ENCODE assay signal across 1 cellular context in the genomic region with DNA sequence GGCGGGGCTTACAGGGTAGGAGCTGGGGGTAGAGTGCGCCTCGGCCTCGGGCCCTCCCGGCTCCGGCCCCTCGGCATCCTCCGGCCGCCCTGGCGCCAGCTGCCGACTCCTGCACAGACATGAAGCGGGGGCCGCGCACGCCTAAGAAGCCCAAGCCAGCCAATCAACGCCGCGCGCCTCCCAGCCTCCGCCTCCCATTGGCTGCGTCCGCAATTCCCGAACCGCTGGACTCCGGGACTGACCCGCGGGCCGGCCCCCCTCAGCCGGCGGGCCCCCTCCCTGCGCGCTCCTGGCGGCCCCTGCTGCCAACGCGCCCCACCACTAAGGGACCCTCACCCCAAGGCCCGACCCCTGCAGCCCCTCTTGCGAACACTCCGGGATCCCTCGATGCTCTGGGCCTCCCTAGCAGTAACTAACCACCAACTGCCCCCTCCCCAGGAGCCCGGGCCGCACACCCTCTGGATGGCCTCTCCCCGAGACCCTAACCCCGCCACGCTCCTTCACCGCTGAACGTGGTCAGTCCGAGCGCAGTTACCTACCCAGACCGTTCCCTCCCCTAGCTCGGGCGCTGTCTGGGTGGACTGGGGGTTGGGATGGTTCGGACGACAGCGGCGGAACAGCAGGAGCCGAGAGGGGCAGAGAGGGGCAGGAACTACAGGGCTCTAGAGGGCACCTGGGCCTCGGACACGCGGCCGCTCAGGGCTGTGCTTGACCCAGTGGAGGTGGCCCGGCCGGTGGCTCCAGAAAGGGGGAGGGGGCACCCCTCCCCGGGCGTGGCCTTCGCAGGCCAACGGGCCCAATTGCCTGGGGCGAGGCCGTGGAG.
A peak's percentile ranks its signal among the peaks of the same experiment; 100 is the strongest.
TF ChIP-seq lines count a peak whose summit lies in the region.

No MANE protein-coding gene starts in this region.

TF ChIP-seq in K562, 482 proteins besides CTCF, POLR2A, EP300 and RAD21 (continued from another document and continues in another):
- TF ChIP-seq, protein P1, sequence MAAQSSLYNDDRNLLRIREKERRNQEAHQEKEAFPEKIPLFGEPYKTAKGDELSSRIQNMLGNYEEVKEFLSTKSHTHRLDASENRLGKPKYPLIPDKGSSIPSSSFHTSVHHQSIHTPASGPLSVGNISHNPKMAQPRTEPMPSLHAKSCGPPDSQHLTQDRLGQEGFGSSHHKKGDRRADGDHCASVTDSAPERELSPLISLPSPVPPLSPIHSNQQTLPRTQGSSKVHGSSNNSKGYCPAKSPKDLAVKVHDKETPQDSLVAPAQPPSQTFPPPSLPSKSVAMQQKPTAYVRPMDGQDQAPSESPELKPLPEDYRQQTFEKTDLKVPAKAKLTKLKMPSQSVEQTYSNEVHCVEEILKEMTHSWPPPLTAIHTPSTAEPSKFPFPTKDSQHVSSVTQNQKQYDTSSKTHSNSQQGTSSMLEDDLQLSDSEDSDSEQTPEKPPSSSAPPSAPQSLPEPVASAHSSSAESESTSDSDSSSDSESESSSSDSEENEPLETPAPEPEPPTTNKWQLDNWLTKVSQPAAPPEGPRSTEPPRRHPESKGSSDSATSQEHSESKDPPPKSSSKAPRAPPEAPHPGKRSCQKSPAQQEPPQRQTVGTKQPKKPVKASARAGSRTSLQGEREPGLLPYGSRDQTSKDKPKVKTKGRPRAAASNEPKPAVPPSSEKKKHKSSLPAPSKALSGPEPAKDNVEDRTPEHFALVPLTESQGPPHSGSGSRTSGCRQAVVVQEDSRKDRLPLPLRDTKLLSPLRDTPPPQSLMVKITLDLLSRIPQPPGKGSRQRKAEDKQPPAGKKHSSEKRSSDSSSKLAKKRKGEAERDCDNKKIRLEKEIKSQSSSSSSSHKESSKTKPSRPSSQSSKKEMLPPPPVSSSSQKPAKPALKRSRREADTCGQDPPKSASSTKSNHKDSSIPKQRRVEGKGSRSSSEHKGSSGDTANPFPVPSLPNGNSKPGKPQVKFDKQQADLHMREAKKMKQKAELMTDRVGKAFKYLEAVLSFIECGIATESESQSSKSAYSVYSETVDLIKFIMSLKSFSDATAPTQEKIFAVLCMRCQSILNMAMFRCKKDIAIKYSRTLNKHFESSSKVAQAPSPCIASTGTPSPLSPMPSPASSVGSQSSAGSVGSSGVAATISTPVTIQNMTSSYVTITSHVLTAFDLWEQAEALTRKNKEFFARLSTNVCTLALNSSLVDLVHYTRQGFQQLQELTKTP (IDR thresholded peaks at IDR 0.05; ENCODE audit: low read depth in 1 of 2, partially characterized antibody in 2 of 2): peak in 1 of 2 experiments; percentile 49
- TF ChIP-seq TRIM24 (IDR thresholded peaks at IDR 0.05): no peak
- TF ChIP-seq TAF7 (tag; IDR thresholded peaks at IDR 0.05): no peak
- TF ChIP-seq, protein P2, sequence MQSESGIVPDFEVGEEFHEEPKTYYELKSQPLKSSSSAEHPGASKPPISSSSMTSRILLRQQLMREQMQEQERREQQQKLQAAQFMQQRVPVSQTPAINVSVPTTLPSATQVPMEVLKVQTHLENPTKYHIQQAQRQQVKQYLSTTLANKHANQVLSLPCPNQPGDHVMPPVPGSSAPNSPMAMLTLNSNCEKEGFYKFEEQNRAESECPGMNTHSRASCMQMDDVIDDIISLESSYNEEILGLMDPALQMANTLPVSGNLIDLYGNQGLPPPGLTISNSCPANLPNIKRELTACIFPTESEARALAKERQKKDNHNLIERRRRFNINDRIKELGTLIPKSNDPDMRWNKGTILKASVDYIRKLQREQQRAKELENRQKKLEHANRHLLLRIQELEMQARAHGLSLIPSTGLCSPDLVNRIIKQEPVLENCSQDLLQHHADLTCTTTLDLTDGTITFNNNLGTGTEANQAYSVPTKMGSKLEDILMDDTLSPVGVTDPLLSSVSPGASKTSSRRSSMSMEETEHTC (IDR thresholded peaks at IDR 0.05): no peak
- no peak for TF ChIP-seq FOXJ2 (tag; IDR thresholded peaks at IDR 0.05)
- TF ChIP-seq ZNF79 (CRISPR knock-in tag; IDR thresholded peaks at IDR 0.05; ENCODE audit: low read depth): no peak
- TF ChIP-seq ZNF384 (IDR thresholded peaks at IDR 0.05; ENCODE audit: low read depth, low read length): no peak
- TF ChIP-seq POU5F1 (IDR thresholded peaks at IDR 0.05; ENCODE audit: borderline replicate concordance, low read depth, low read length, partially characterized antibody): no peak
- TF ChIP-seq, protein P3, sequence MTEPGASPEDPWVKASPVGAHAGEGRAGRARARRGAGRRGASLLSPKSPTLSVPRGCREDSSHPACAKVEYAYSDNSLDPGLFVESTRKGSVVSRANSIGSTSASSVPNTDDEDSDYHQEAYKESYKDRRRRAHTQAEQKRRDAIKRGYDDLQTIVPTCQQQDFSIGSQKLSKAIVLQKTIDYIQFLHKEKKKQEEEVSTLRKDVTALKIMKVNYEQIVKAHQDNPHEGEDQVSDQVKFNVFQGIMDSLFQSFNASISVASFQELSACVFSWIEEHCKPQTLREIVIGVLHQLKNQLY (CRISPR knock-in tag; conservative IDR thresholded peaks at IDR 0.05): no peak
- no peak for TF ChIP-seq ZFP36 (IDR thresholded peaks at IDR 0.05; ENCODE audit: low read depth, low read length, partially characterized antibody)
- TF ChIP-seq, protein P4, sequence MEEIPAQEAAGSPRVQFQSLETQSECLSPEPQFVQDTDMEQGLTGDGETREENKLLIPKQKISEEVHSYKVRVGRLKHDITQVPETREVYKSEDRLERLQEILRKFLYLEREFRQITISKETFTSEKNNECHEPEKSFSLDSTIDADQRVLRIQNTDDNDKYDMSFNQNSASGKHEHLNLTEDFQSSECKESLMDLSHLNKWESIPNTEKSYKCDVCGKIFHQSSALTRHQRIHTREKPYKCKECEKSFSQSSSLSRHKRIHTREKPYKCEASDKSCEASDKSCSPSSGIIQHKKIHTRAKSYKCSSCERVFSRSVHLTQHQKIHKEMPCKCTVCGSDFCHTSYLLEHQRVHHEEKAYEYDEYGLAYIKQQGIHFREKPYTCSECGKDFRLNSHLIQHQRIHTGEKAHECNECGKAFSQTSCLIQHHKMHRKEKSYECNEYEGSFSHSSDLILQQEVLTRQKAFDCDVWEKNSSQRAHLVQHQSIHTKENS (CRISPR knock-in tag; IDR thresholded peaks at IDR 0.05): no peak
- no peak for TF ChIP-seq MECOM (CRISPR knock-in tag; IDR thresholded peaks at IDR 0.05)
- 0 out of 2 replicates have a peak, but pooled peaks have one; percentile 20 for TF ChIP-seq GABPB1 (CRISPR knock-in tag; IDR thresholded peaks at IDR 0.05)
- TF ChIP-seq TBL1XR1 (IDR thresholded peaks at IDR 0.05; ENCODE audit: low read length in 2 of 2): no peak
- TF ChIP-seq, protein P5, sequence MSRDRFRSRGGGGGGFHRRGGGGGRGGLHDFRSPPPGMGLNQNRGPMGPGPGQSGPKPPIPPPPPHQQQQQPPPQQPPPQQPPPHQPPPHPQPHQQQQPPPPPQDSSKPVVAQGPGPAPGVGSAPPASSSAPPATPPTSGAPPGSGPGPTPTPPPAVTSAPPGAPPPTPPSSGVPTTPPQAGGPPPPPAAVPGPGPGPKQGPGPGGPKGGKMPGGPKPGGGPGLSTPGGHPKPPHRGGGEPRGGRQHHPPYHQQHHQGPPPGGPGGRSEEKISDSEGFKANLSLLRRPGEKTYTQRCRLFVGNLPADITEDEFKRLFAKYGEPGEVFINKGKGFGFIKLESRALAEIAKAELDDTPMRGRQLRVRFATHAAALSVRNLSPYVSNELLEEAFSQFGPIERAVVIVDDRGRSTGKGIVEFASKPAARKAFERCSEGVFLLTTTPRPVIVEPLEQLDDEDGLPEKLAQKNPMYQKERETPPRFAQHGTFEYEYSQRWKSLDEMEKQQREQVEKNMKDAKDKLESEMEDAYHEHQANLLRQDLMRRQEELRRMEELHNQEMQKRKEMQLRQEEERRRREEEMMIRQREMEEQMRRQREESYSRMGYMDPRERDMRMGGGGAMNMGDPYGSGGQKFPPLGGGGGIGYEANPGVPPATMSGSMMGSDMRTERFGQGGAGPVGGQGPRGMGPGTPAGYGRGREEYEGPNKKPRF (IDR thresholded peaks at IDR 0.05; ENCODE audit: low read depth, low read length): no peak
- no peak for TF ChIP-seq NFXL1 (CRISPR knock-in tag; IDR thresholded peaks at IDR 0.05)
- TF ChIP-seq KDM1A (IDR thresholded peaks at IDR 0.05): no peak
- no peak for TF ChIP-seq PTTG1 (tag; IDR thresholded peaks at IDR 0.05; ENCODE audit: low read depth)
- TF ChIP-seq SRSF9 (IDR thresholded peaks at IDR 0.05; ENCODE audit: borderline replicate concordance, low read depth, low read length): no peak
- no peak for TF ChIP-seq CBX5 (IDR thresholded peaks at IDR 0.05; ENCODE audit: borderline replicate concordance, low read depth)
- TF ChIP-seq ZNF253 (CRISPR knock-in tag; conservative IDR thresholded peaks at IDR 0.05): no peak
- TF ChIP-seq, protein P6, sequence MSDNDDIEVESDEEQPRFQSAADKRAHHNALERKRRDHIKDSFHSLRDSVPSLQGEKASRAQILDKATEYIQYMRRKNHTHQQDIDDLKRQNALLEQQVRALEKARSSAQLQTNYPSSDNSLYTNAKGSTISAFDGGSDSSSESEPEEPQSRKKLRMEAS (CRISPR knock-in tag; IDR thresholded peaks at IDR 0.05): no peak; the same call in 1 of the 2 replicates
- TF ChIP-seq XRCC4 (IDR thresholded peaks at IDR 0.05; ENCODE audit: extremely low read depth, insufficient read depth, insufficient read length): no peak
- TF ChIP-seq ZNF41 (CRISPR knock-in tag; conservative IDR thresholded peaks at IDR 0.05): no peak
- no peak for TF ChIP-seq ARNT (IDR thresholded peaks at IDR 0.05)
- TF ChIP-seq, protein P7, sequence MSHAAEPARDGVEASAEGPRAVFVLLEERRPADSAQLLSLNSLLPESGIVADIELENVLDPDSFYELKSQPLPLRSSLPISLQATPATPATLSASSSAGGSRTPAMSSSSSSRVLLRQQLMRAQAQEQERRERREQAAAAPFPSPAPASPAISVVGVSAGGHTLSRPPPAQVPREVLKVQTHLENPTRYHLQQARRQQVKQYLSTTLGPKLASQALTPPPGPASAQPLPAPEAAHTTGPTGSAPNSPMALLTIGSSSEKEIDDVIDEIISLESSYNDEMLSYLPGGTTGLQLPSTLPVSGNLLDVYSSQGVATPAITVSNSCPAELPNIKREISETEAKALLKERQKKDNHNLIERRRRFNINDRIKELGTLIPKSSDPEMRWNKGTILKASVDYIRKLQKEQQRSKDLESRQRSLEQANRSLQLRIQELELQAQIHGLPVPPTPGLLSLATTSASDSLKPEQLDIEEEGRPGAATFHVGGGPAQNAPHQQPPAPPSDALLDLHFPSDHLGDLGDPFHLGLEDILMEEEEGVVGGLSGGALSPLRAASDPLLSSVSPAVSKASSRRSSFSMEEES (CRISPR knock-in tag; IDR thresholded peaks at IDR 0.05): no peak
- TF ChIP-seq JUND (IDR thresholded peaks at IDR 0.05; ENCODE audit: borderline replicate concordance, low read depth, low read length): no peak
- TF ChIP-seq JUND (tag; IDR thresholded peaks at IDR 0.05; ENCODE audit: borderline replicate concordance, low read depth, low read length): peak; percentile 8; the same call in 1 of the 3 replicates
- TF ChIP-seq, protein P8, sequence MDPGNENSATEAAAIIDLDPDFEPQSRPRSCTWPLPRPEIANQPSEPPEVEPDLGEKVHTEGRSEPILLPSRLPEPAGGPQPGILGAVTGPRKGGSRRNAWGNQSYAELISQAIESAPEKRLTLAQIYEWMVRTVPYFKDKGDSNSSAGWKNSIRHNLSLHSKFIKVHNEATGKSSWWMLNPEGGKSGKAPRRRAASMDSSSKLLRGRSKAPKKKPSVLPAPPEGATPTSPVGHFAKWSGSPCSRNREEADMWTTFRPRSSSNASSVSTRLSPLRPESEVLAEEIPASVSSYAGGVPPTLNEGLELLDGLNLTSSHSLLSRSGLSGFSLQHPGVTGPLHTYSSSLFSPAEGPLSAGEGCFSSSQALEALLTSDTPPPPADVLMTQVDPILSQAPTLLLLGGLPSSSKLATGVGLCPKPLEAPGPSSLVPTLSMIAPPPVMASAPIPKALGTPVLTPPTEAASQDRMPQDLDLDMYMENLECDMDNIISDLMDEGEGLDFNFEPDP (CRISPR knock-in tag; IDR thresholded peaks at IDR 0.05): no peak
- peak; percentile 25 for TF ChIP-seq SMAD4 (CRISPR knock-in tag; conservative IDR thresholded peaks at IDR 0.05)
- TF ChIP-seq, protein P9, sequence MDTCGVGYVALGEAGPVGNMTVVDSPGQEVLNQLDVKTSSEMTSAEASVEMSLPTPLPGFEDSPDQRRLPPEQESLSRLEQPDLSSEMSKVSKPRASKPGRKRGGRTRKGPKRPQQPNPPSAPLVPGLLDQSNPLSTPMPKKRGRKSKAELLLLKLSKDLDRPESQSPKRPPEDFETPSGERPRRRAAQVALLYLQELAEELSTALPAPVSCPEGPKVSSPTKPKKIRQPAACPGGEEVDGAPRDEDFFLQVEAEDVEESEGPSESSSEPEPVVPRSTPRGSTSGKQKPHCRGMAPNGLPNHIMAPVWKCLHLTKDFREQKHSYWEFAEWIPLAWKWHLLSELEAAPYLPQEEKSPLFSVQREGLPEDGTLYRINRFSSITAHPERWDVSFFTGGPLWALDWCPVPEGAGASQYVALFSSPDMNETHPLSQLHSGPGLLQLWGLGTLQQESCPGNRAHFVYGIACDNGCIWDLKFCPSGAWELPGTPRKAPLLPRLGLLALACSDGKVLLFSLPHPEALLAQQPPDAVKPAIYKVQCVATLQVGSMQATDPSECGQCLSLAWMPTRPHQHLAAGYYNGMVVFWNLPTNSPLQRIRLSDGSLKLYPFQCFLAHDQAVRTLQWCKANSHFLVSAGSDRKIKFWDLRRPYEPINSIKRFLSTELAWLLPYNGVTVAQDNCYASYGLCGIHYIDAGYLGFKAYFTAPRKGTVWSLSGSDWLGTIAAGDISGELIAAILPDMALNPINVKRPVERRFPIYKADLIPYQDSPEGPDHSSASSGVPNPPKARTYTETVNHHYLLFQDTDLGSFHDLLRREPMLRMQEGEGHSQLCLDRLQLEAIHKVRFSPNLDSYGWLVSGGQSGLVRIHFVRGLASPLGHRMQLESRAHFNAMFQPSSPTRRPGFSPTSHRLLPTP (IDR thresholded peaks at IDR 0.05; ENCODE audit: borderline replicate concordance, extremely low read depth, insufficient read length): no peak
- no peak for TF ChIP-seq C11orf30 (IDR thresholded peaks at IDR 0.05; ENCODE audit: low read depth)
- no peak for TF ChIP-seq XRCC3 (IDR thresholded peaks at IDR 0.05)
- no peak for TF ChIP-seq BRF1 (IDR thresholded peaks at IDR 0.05; ENCODE audit: borderline replicate concordance, extremely low read depth, insufficient read length)
- TF ChIP-seq, protein P10, sequence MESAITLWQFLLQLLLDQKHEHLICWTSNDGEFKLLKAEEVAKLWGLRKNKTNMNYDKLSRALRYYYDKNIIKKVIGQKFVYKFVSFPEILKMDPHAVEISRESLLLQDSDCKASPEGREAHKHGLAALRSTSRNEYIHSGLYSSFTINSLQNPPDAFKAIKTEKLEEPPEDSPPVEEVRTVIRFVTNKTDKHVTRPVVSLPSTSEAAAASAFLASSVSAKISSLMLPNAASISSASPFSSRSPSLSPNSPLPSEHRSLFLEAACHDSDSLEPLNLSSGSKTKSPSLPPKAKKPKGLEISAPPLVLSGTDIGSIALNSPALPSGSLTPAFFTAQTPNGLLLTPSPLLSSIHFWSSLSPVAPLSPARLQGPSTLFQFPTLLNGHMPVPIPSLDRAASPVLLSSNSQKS (CRISPR knock-in tag; IDR thresholded peaks at IDR 0.05): no peak
- TF ChIP-seq ZEB2 (IDR thresholded peaks at IDR 0.05): no peak
- no peak for TF ChIP-seq HDAC2 (IDR thresholded peaks at IDR 0.05)
- TF ChIP-seq, protein P11, sequence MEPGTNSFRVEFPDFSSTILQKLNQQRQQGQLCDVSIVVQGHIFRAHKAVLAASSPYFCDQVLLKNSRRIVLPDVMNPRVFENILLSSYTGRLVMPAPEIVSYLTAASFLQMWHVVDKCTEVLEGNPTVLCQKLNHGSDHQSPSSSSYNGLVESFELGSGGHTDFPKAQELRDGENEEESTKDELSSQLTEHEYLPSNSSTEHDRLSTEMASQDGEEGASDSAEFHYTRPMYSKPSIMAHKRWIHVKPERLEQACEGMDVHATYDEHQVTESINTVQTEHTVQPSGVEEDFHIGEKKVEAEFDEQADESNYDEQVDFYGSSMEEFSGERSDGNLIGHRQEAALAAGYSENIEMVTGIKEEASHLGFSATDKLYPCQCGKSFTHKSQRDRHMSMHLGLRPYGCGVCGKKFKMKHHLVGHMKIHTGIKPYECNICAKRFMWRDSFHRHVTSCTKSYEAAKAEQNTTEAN (CRISPR knock-in tag; IDR thresholded peaks at IDR 0.05): no peak
- no peak for TF ChIP-seq KDM2B (CRISPR knock-in tag; IDR thresholded peaks at IDR 0.05)
- peak; percentile 64; the same call in 1 of the 2 replicates for TF ChIP-seq MBD2 (IDR thresholded peaks at IDR 0.05; ENCODE audit: borderline replicate concordance, low read depth)
